Comparison of ENCODE assay signal across 24 cellular contexts in the genomic region with DNA sequence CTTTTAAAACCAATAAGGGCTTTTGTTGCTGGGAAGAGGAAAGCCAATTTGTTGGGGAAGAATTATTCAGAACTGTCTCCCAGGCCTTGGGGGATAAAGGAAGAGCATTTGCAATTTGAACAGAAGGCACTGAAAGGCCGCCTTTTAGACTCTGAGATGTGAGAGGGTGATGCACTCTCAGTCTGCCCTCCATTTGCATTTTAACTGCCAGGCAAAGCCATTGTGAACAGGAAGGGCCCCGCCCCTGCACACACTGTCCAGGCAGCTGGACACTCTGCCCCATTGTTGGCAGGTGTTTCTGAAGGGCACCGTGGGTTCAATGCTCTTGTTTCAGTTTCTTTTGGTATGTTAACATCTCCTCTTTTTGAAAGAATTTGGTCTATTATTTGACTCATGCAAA.
DNase-seq lines count a peak whose midpoint lies in the region; ATAC-seq lines count a peak whose summit lies in the region.
"Had no signal": no experiment of that assay in that cellular context is flagged by ENCODE, and none has a peak within 500 bp of the region (broad histone marks: within the 10 kb centered on the region; RNA-seq: fewer than 3 reads in every experiment).

No MANE protein-coding gene starts in this region.

- ATAC-seq in GM21723 (IDR thresholded peaks at IDR 0.05; ENCODE audit: unreplicated experiment) (no peak), GM21825 (IDR thresholded peaks at IDR 0.05; ENCODE audit: unreplicated experiment) (no peak)
- ATAC-seq: gastroesophageal sphincter; HepG2; stimulated activated naive B cell treated with anti-CD40 and anti-IgM and Interleukin-4, amounts not matched to agents 10 μg/mL and 1 μg/mL and 100 μg/mL, for 72 hours had no signal

- DNase-seq in NCI-H2196 (lab: John Stamatoyannopoulos, UW; ENCODE audit: unreplicated experiment) (peak; percentile 20), NCI-H2196 treated with DMSO at 0.1 percent for 48 hours (lab: John Stamatoyannopoulos, UW; ENCODE audit: unreplicated experiment) (no peak), NCI-H526 (lab: John Stamatoyannopoulos, UW) (peak; percentile 89 to 95), dermis blood vessel endothelial cell (peak; percentile 10), superior temporal gyrus (ENCODE audit: extremely low spot score) (peak; percentile 32)
- DNase-seq in activated T-cell treated with anti-CD3 and anti-CD28 coated beads, Interleukin-2, amount 50 U/mL, for 48 hours, result no peak
- DNase-seq: activated effector memory CD4-positive, alpha-beta T cell treated with Interleukin-2 at 50 U/mL for 16 hours; activated T-cell treated with anti-CD3 and anti-CD28 coated beads for 4 hours; CD8-positive, alpha-beta memory T cell; GF-D8; Karpas-422; mesenchymal stem cell; NCI-H187; NCI-H2171; NCI-H82; OCI-M1; sigmoid colon; SK-N-SH; stimulated activated naive B cell treated with anti-CD40 and anti-IgM and Interleukin-4, amounts not matched to agents 10 μg/mL and 1 μg/mL and 100 μg/mL, for 72 hours; testis had no signal

Comparison
In these comparisons a context has a peak if more than half of its experiments do, and no peak if none do; other contexts are left out.
1. DNase-seq: peak in NCI-H2196 (single experiment), NCI-H526 (2 of 2), dermis blood vessel endothelial cell (single experiment) and superior temporal gyrus (single experiment); none in NCI-H2196 treated with DMSO at 0.1 percent for 48 hours (single experiment) and activated T-cell treated with anti-CD3 and anti-CD28 coated beads, Interleukin-2, amount 50 U/mL, for 48 hours (0 of 2).